Comparison of ENCODE assay signal across 13 cellular contexts in genomic region chr21:14900058-14900457, GRCh38.
DNase-seq lines count a peak whose midpoint lies in the region; ATAC-seq and TF ChIP-seq lines count a peak whose summit lies in the region.
"Had no signal": no experiment of that assay in that cellular context is flagged by ENCODE, and none has a peak within 500 bp of the region (broad histone marks: within the 10 kb centered on the region; RNA-seq: fewer than 3 reads in every experiment).

No MANE protein-coding gene starts in this region.

- no peaks in the 10 kb centered on the region for H3K36me3 Mint-ChIP-seq in activated CD4-positive, alpha-beta T cell treated with anti-CD3 and anti-CD28 coated beads, Interleukin-2, amount 10 ng/mL, durations not matched to agents 24 days and 14 days (ENCODE audit: low read depth)
- H3K36me3 Mint-ChIP-seq in stimulated activated memory B cell treated with anti-CD40 and anti-IgM and Interleukin-4, amounts not matched to agents 10 μg/mL and 1 μg/mL and 100 μg/mL, for 72 hours: no peaks in the 10 kb centered on the region
- no peaks in the 10 kb centered on the region for H3K36me3 Mint-ChIP-seq in natural killer cell

- no peak overlapping the region for H3K4me3 ChIP-seq in fibroblast of the aortic adventitia (ENCODE audit: low read depth, low read length)
- H3K4me3 ChIP-seq: A549, tibial artery had no signal

- intact Hi-C loops in activated CD4-positive, alpha-beta T cell treated with anti-CD3 and anti-CD28 coated beads, Interleukin-2, amount 10 ng/mL, durations not matched to agents 24 days and 14 days (cut with micrococcal nuclease): no loop called here
- intact Hi-C loops in natural killer cell (cut with micrococcal nuclease): no loop called here

- no peak for TF ChIP-seq CTCF in RWPE1 (conservative IDR thresholded peaks at IDR 0.05; ENCODE audit: low read depth)
- TF ChIP-seq CTCF in fibroblast of the aortic adventitia (IDR thresholded peaks at IDR 0.05; ENCODE audit: insufficient read depth, low read length): no peak
- no peak for TF ChIP-seq CTCF in natural killer cell (IDR thresholded peaks at IDR 0.05)

- no peak overlapping the region for H3K4me3 Mint-ChIP-seq in activated CD4-positive, alpha-beta T cell treated with anti-CD3 and anti-CD28 coated beads, Interleukin-2, amount 10 ng/mL, durations not matched to agents 24 days and 14 days
- no peak overlapping the region for H3K4me3 Mint-ChIP-seq in stimulated activated memory B cell treated with anti-CD40 and anti-IgM and Interleukin-4, amounts not matched to agents 10 μg/mL and 1 μg/mL and 100 μg/mL, for 72 hours
- no peak overlapping the region for H3K4me3 Mint-ChIP-seq in natural killer cell

- CTCF ChIA-PET in RWPE1 (lab: Yijun Ruan, JAX): interaction anchor here (0.6 kb wide), 1 partner anchor 291 kb away, joined by 3 read pairs; no protein-coding TSS in a partner anchor

- no peak for ATAC-seq in stimulated activated memory B cell treated with anti-CD40 and anti-IgM and Interleukin-4, amounts not matched to agents 10 μg/mL and 1 μg/mL and 100 μg/mL, for 72 hours
- no peak for ATAC-seq in natural killer cell
- ATAC-seq: A549 had no signal

- no peak overlapping the region for H3K27ac ChIP-seq in RWPE1
- H3K27ac ChIP-seq: tibial artery had no signal

- peaks cover 5% of the 10 kb centered on the region for H3K9me3 Mint-ChIP-seq in activated CD4-positive, alpha-beta T cell treated with anti-CD3 and anti-CD28 coated beads, Interleukin-2, amount 10 ng/mL, durations not matched to agents 24 days and 14 days
- H3K9me3 Mint-ChIP-seq in stimulated activated memory B cell treated with anti-CD40 and anti-IgM and Interleukin-4, amounts not matched to agents 10 μg/mL and 1 μg/mL and 100 μg/mL, for 72 hours: no peaks in the 10 kb centered on the region
- no peaks in the 10 kb centered on the region for H3K9me3 Mint-ChIP-seq in natural killer cell

- POLR2A ChIA-PET in RWPE1 (lab: Yijun Ruan, JAX; ENCODE audit: low non-redundant PET): no interaction called here

- no peak overlapping the region for H3K27ac Mint-ChIP-seq in activated CD4-positive, alpha-beta T cell treated with anti-CD3 and anti-CD28 coated beads, Interleukin-2, amount 10 ng/mL, durations not matched to agents 24 days and 14 days
- peak overlapping the region; percentile 43 for H3K27ac Mint-ChIP-seq in stimulated activated memory B cell treated with anti-CD40 and anti-IgM and Interleukin-4, amounts not matched to agents 10 μg/mL and 1 μg/mL and 100 μg/mL, for 72 hours
- no peak overlapping the region for H3K27ac Mint-ChIP-seq in natural killer cell

- H3K27me3 Mint-ChIP-seq in activated CD4-positive, alpha-beta T cell treated with anti-CD3 and anti-CD28 coated beads, Interleukin-2, amount 10 ng/mL, durations not matched to agents 24 days and 14 days: no peaks in the 10 kb centered on the region
- H3K27me3 Mint-ChIP-seq in stimulated activated memory B cell treated with anti-CD40 and anti-IgM and Interleukin-4, amounts not matched to agents 10 μg/mL and 1 μg/mL and 100 μg/mL, for 72 hours: no peaks in the 10 kb centered on the region
- no peaks in the 10 kb centered on the region for H3K27me3 Mint-ChIP-seq in natural killer cell (ENCODE audit: low read depth in 2 of 2)

- peaks cover 14% of the 10 kb centered on the region for H3K4me1 Mint-ChIP-seq in activated CD4-positive, alpha-beta T cell treated with anti-CD3 and anti-CD28 coated beads, Interleukin-2, amount 10 ng/mL, durations not matched to agents 24 days and 14 days
- H3K4me1 Mint-ChIP-seq in stimulated activated memory B cell treated with anti-CD40 and anti-IgM and Interleukin-4, amounts not matched to agents 10 μg/mL and 1 μg/mL and 100 μg/mL, for 72 hours: peaks cover 17% of the 10 kb centered on the region
- peaks cover 0 to 4% of the 10 kb centered on the region in 2 donors for H3K4me1 Mint-ChIP-seq in natural killer cell

- DNase-seq in activated CD4-positive, alpha-beta T cell treated with anti-CD3 and anti-CD28 coated beads, Interleukin-2, amount 10 ng/mL, durations not matched to agents 24 days and 14 days: peak; percentile 47
- no peak for DNase-seq in activated CD4-positive, alpha-beta T cell treated with anti-CD3 and anti-CD28 coated beads, Interleukin-2, amount 50 U/mL, for 4 hours
- DNase-seq in RWPE1 (ENCODE audit: low spot score) (peak; percentile 12), fibroblast of the aortic adventitia (ENCODE audit: low read depth) (peak; percentile 59), NCI-H748 treated with DMSO at 0.1 percent for 48 hours (lab: John Stamatoyannopoulos, UW) (no peak), NCI-H748 (lab: John Stamatoyannopoulos, UW; ENCODE audit: unreplicated experiment) (no peak), natural killer cell (no peak)
- DNase-seq: occipital lobe, SHP77, T1000, tibial artery had no signal

Comparison
In these comparisons a context has a peak if more than half of its experiments do, and no peak if none do; other contexts are left out.
1. DNase-seq: peak in activated CD4-positive, alpha-beta T cell treated with anti-CD3 and anti-CD28 coated beads, Interleukin-2, amount 10 ng/mL, durations not matched to agents 24 days and 14 days (single experiment), RWPE1 (single experiment) and fibroblast of the aortic adventitia (single experiment); none in activated CD4-positive, alpha-beta T cell treated with anti-CD3 and anti-CD28 coated beads, Interleukin-2, amount 50 U/mL, for 4 hours (0 of 2), NCI-H748 treated with DMSO at 0.1 percent for 48 hours (single experiment), NCI-H748 (single experiment) and natural killer cell (single experiment).